ENCODE assay signal across 1 cellular context in the genomic region with DNA sequence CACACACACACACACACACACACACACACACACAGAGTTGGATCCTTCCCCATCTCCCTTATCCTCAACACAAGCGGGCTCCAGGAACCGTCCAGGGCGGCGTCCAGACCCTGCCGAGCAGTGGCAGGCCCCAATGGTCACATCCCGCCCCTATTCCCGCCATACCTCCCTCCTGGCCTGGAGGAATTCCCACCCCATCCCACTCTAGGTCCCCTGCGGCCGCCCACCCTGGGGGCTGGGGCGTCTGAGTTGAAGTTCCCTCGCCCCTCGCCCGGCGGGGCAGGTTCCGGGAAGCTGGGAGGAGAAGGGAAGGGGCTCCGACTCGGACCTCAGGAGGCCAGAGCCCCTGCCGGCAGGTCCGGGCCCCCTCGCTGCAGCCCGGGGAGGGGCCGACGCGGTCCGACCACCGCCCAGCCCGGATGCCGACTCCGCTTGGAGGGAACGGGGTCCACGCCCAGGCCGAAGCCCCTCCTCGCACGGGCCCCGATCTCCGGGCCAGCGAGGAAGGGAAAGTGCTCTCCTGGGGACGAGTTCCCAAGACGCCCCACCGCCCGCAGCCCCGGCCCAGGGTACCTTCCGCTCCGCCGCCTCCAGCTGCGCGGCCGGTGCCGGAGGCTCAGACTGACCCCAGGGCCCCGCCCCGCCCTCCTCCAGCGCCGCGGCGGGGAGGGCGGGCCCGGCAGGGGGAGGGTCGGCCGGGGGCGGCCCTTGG.
TF ChIP-seq lines count a peak whose summit lies in the region.

A gene (minus strand): TSS at position 623 of the 712 bp plus-strand sequence. CDS start 3,328 bp downstream, outside the sequence.

TF ChIP-seq in K562, 482 proteins besides CTCF, POLR2A, EP300 and RAD21 (continued from another document and continues in another):
- TF ChIP-seq, protein P1, sequence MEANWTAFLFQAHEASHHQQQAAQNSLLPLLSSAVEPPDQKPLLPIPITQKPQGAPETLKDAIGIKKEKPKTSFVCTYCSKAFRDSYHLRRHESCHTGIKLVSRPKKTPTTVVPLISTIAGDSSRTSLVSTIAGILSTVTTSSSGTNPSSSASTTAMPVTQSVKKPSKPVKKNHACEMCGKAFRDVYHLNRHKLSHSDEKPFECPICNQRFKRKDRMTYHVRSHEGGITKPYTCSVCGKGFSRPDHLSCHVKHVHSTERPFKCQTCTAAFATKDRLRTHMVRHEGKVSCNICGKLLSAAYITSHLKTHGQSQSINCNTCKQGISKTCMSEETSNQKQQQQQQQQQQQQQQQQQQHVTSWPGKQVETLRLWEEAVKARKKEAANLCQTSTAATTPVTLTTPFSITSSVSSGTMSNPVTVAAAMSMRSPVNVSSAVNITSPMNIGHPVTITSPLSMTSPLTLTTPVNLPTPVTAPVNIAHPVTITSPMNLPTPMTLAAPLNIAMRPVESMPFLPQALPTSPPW (CRISPR knock-in tag; IDR thresholded peaks at IDR 0.05): peak; percentile 99
- TF ChIP-seq, protein P2, sequence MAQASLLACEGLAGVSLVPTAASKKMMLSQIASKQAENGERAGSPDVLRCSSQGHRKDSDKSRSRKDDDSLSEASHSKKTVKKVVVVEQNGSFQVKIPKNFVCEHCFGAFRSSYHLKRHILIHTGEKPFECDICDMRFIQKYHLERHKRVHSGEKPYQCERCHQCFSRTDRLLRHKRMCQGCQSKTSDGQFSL (CRISPR knock-in tag; IDR thresholded peaks at IDR 0.05): no peak
- TF ChIP-seq, protein P2 (tag; IDR thresholded peaks at IDR 0.05): peak in 1 of 2 experiments; percentile 29; a peak in 1 of 4 replicates
- TF ChIP-seq, protein P3, sequence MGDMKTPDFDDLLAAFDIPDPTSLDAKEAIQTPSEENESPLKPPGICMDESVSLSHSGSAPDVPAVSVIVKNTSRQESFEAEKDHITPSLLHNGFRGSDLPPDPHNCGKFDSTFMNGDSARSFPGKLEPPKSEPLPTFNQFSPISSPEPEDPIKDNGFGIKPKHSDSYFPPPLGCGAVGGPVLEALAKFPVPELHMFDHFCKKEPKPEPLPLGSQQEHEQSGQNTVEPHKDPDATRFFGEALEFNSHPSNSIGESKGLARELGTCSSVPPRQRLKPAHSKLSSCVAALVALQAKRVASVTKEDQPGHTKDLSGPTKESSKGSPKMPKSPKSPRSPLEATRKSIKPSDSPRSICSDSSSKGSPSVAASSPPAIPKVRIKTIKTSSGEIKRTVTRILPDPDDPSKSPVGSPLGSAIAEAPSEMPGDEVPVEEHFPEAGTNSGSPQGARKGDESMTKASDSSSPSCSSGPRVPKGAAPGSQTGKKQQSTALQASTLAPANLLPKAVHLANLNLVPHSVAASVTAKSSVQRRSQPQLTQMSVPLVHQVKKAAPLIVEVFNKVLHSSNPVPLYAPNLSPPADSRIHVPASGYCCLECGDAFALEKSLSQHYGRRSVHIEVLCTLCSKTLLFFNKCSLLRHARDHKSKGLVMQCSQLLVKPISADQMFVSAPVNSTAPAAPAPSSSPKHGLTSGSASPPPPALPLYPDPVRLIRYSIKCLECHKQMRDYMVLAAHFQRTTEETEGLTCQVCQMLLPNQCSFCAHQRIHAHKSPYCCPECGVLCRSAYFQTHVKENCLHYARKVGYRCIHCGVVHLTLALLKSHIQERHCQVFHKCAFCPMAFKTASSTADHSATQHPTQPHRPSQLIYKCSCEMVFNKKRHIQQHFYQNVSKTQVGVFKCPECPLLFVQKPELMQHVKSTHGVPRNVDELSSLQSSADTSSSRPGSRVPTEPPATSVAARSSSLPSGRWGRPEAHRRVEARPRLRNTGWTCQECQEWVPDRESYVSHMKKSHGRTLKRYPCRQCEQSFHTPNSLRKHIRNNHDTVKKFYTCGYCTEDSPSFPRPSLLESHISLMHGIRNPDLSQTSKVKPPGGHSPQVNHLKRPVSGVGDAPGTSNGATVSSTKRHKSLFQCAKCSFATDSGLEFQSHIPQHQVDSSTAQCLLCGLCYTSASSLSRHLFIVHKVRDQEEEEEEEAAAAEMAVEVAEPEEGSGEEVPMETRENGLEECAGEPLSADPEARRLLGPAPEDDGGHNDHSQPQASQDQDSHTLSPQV (IDR thresholded peaks at IDR 0.05): no peak
- TF ChIP-seq PHF20 (IDR thresholded peaks at IDR 0.05; ENCODE audit: partially characterized antibody) (no peak), BMI1 (IDR thresholded peaks at IDR 0.05; ENCODE audit: low read length) (no peak), ELF1 (tag; IDR thresholded peaks at IDR 0.05) (no peak), SAP30 (IDR thresholded peaks at IDR 0.05; ENCODE audit: borderline replicate concordance, insufficient read depth, low read depth, low read length, poor library complexity, severe bottlenecking) (peak; percentile 54), SMAD2 (IDR thresholded peaks at IDR 0.05; ENCODE audit: low read depth, low read length) (no peak), SRF (CRISPR knock-in tag; IDR thresholded peaks at IDR 0.05) (peak in 1 of 2 experiments; percentile 31; a peak in 1 of 4 replicates), TAF1 (IDR thresholded peaks at IDR 0.05; ENCODE audit: control insufficient read depth, extremely low read depth, insufficient read depth, low read length, severe bottlenecking) (peak; percentile 93), KLF16 (IDR thresholded peaks at IDR 0.05) (no peak), NR2C2 (CRISPR knock-in tag; IDR thresholded peaks at IDR 0.05) (no peak), NR2C2 (tag; IDR thresholded peaks at IDR 0.05) (peak; percentile 79; the same call in 1 of the 2 replicates), MTA1 (IDR thresholded peaks at IDR 0.05; ENCODE audit: borderline replicate concordance) (no peak), POLR2G (IDR thresholded peaks at IDR 0.05; ENCODE audit: low read depth, low read length) (peak; percentile 90), POLR2B (IDR thresholded peaks at IDR 0.05; ENCODE audit: low read depth, partially characterized antibody) (peak; percentile 66), NUFIP1 (IDR thresholded peaks at IDR 0.05; ENCODE audit: partially characterized antibody) (no peak), ARNT (IDR thresholded peaks at IDR 0.05) (peak in 1 of 2 experiments; percentile 64; a peak in 1 of 4 replicates), SIN3A (IDR thresholded peaks at IDR 0.05; ENCODE audit: borderline replicate concordance in 2 of 2, control insufficient read depth in 1 of 2, low read depth in 2 of 2, low read length in 2 of 2) (peak in 1 of 2 experiments; percentile 75; a peak in 1 of 4 replicates), NR4A1 (CRISPR knock-in tag; IDR thresholded peaks at IDR 0.05) (0 out of 2 replicates have a peak, but pooled peaks have one; percentile 24), NR4A1 (tag; IDR thresholded peaks at IDR 0.05) (no peak), FIP1L1 (IDR thresholded peaks at IDR 0.05; ENCODE audit: low read depth, low read length, poor library complexity, severe bottlenecking) (peak; percentile 22), SAFB2 (IDR thresholded peaks at IDR 0.05; ENCODE audit: borderline replicate concordance, low read depth, low read length, severe bottlenecking) (no peak), DACH1 (IDR thresholded peaks at IDR 0.05; ENCODE audit: partially characterized antibody) (no peak), RNF2 (IDR thresholded peaks at IDR 0.05) (no peak), SIRT6 (IDR thresholded peaks at IDR 0.05; ENCODE audit: low read depth, low read length) (no peak), CEBPB (tag; IDR thresholded peaks at IDR 0.05) (no peak), ZNF347 (CRISPR knock-in tag; IDR thresholded peaks at IDR 0.05; ENCODE audit: low read depth) (no peak), TBP (optimal IDR thresholded peaks at IDR 0.05; ENCODE audit: low read depth, low read length) (peak; percentile 30), HNRNPUL1 (IDR thresholded peaks at IDR 0.05; ENCODE audit: low read length) (no peak), MYC (IDR thresholded peaks at IDR 0.05; ENCODE audit: low read depth, low read length) (0 out of 2 replicates have a peak, but pooled peaks have one; percentile 0), MYC (CRISPR knock-in tag; IDR thresholded peaks at IDR 0.05; ENCODE audit: borderline replicate concordance, low read depth) (no peak), SUPT5H (IDR thresholded peaks at IDR 0.05) (peak; percentile 77), MYBL2 (IDR thresholded peaks at IDR 0.05; ENCODE audit: low read depth) (no peak), MYBL2 (CRISPR knock-in tag; IDR thresholded peaks at IDR 0.05; ENCODE audit: borderline replicate concordance) (no peak), FOXA3 (CRISPR knock-in tag; conservative IDR thresholded peaks at IDR 0.05 in 1 of 2, IDR thresholded peaks at IDR 0.05 in 1 of 2) (0 out of 4 replicates have a peak, but pooled peaks of 1 of the 2 experiments have one; percentile 12), MIER1 (IDR thresholded peaks at IDR 0.05; ENCODE audit: low read depth) (0 out of 2 replicates have a peak, but pooled peaks have one; percentile 46), NCOA2 (IDR thresholded peaks at IDR 0.05; ENCODE audit: partially characterized antibody in 2 of 2) (no peak)
- TF ChIP-seq, protein P4, sequence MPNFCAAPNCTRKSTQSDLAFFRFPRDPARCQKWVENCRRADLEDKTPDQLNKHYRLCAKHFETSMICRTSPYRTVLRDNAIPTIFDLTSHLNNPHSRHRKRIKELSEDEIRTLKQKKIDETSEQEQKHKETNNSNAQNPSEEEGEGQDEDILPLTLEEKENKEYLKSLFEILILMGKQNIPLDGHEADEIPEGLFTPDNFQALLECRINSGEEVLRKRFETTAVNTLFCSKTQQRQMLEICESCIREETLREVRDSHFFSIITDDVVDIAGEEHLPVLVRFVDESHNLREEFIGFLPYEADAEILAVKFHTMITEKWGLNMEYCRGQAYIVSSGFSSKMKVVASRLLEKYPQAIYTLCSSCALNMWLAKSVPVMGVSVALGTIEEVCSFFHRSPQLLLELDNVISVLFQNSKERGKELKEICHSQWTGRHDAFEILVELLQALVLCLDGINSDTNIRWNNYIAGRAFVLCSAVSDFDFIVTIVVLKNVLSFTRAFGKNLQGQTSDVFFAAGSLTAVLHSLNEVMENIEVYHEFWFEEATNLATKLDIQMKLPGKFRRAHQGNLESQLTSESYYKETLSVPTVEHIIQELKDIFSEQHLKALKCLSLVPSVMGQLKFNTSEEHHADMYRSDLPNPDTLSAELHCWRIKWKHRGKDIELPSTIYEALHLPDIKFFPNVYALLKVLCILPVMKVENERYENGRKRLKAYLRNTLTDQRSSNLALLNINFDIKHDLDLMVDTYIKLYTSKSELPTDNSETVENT (CRISPR knock-in tag; IDR thresholded peaks at IDR 0.05): no peak
- TF ChIP-seq, protein P5, sequence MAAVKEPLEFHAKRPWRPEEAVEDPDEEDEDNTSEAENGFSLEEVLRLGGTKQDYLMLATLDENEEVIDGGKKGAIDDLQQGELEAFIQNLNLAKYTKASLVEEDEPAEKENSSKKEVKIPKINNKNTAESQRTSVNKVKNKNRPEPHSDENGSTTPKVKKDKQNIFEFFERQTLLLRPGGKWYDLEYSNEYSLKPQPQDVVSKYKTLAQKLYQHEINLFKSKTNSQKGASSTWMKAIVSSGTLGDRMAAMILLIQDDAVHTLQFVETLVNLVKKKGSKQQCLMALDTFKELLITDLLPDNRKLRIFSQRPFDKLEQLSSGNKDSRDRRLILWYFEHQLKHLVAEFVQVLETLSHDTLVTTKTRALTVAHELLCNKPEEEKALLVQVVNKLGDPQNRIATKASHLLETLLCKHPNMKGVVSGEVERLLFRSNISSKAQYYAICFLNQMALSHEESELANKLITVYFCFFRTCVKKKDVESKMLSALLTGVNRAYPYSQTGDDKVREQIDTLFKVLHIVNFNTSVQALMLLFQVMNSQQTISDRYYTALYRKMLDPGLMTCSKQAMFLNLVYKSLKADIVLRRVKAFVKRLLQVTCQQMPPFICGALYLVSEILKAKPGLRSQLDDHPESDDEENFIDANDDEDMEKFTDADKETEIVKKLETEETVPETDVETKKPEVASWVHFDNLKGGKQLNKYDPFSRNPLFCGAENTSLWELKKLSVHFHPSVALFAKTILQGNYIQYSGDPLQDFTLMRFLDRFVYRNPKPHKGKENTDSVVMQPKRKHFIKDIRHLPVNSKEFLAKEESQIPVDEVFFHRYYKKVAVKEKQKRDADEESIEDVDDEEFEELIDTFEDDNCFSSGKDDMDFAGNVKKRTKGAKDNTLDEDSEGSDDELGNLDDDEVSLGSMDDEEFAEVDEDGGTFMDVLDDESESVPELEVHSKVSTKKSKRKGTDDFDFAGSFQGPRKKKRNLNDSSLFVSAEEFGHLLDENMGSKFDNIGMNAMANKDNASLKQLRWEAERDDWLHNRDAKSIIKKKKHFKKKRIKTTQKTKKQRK (IDR thresholded peaks at IDR 0.05; ENCODE audit: borderline replicate concordance, low read depth, low read length): no peak
- TF ChIP-seq, protein P6, sequence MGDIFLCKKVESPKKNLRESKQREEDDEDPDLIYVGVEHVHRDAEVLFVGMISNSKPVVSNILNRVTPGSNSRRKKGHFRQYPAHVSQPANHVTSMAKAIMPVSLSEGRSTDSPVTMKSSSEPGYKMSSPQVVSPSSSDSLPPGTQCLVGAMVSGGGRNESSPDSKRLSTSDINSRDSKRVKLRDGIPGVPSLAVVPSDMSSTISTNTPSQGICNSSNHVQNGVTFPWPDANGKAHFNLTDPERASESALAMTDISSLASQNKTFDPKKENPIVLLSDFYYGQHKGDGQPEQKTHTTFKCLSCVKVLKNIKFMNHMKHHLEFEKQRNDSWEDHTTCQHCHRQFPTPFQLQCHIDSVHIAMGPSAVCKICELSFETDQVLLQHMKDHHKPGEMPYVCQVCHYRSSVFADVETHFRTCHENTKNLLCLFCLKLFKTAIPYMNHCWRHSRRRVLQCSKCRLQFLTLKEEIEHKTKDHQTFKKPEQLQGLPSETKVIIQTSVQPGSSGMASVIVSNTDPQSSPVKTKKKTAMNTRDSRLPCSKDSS (IDR thresholded peaks at IDR 0.05; ENCODE audit: low read depth, partially characterized antibody): peak; percentile 46
- TF ChIP-seq, protein P7, sequence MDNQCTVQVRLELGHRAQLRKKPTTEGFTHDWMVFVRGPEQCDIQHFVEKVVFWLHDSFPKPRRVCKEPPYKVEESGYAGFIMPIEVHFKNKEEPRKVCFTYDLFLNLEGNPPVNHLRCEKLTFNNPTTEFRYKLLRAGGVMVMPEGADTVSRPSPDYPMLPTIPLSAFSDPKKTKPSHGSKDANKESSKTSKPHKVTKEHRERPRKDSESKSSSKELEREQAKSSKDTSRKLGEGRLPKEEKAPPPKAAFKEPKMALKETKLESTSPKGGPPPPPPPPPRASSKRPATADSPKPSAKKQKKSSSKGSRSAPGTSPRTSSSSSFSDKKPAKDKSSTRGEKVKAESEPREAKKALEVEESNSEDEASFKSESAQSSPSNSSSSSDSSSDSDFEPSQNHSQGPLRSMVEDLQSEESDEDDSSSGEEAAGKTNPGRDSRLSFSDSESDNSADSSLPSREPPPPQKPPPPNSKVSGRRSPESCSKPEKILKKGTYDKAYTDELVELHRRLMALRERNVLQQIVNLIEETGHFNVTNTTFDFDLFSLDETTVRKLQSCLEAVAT (IDR thresholded peaks at IDR 0.05): peak in 1 of 2 experiments; percentile 62; a peak in 3 of 4 replicates
